In the genomic region with DNA sequence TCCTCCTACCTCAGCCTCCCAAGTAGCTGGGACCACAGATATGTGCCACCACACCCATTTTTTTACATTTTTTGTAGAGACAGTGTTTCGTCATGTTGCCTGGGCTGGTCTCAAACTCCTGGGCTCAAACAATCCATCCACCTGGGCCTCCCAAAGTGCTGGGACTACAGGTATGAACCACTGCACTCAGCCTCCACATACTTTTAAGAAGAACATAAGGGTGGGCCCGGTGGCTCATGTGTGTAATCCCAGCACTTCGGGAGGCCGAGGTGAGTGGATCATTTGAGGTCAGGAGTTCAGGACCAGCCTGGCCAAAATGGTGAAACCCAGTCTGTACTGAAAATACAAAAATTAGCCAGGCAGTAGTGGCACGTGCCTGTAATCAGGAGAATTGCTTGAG, we compare ENCODE assay signal across 30 cellular contexts.
"Had no signal": no experiment of that assay in that cellular context is flagged by ENCODE, and none has a peak within 500 bp of the region (broad histone marks: within the 10 kb centered on the region; RNA-seq: fewer than 3 reads in every experiment).

No MANE protein-coding gene starts in this region.

- H3K36me3 ChIP-seq: neural progenitor cell, ovary, prostate gland, right lobe of liver, sigmoid colon, suprapubic skin, tibial artery, transverse colon, upper lobe of right lung, uterus had no signal

- H3K9me3 ChIP-seq: ovary, prostate gland, right lobe of liver, suprapubic skin, testis, transverse colon, upper lobe of right lung had no signal

- H3K4me1 ChIP-seq: neural progenitor cell, parathyroid adenoma, prostate gland, right lobe of liver, sigmoid colon, suprapubic skin, testis, tibial artery, transverse colon, upper lobe of right lung, uterus had no signal

- H3K4me3 ChIP-seq: neural progenitor cell, ovary, prostate gland, right lobe of liver, sigmoid colon, suprapubic skin, testis, tibial artery, transverse colon, upper lobe of right lung, uterus had no signal

- DNase-seq: naive thymus-derived CD4-positive, alpha-beta T cell; natural killer cell; occipital lobe; ovary; posterior cingulate gyrus; retina; right cardiac atrium; right lobe of liver; sigmoid colon; small intestine; stimulated activated CD4-positive, alpha-beta T cell treated with anti-CD3 and anti-CD28 coated beads, Interleukin-15, amount 100 ng/mL, for 24 hours; stimulated activated CD4-positive, alpha-beta T cell treated with anti-CD3 and anti-CD28 coated beads, Interleukin-2, amount 100 ng/mL, for 24 hours; stimulated activated CD4-positive, alpha-beta T cell treated with anti-CD3 and anti-CD28 coated beads, Interleukin-2, amount 100 ng/mL, for 48 hours; stimulated activated CD4-positive, alpha-beta T cell treated with anti-CD3 and anti-CD28 coated beads, Interleukin-4, amount 100 ng/mL, for 24 hours; stimulated activated naive B cell treated with anti-CD40 and anti-IgM and Interleukin-4, amounts not matched to agents 10 μg/mL and 1 μg/mL and 100 μg/mL, for 72 hours; stimulated activated naive CD4-positive, alpha-beta T cell treated with Interleukin-2 at 50 U/mL for 16 hours; substantia nigra; testis; transverse colon; upper lobe of right lung; uterus had no signal

- H3K36me3 Mint-ChIP-seq: natural killer cell, neural progenitor cell, type B pancreatic cell had no signal

- H3K4me3 Mint-ChIP-seq: naive thymus-derived CD4-positive, alpha-beta T cell; natural killer cell; nephron; neural progenitor cell; stimulated activated effector memory CD8-positive, alpha-beta T cell treated with anti-CD3 and anti-CD28 coated beads, Interleukin-12 subunit alpha, Interleukin-12 subunit beta, amount 100 ng/mL, for 72 hours; stimulated activated naive B cell treated with anti-CD40 and anti-IgM and Interleukin-4, amounts not matched to agents 10 μg/mL and 1 μg/mL and 100 μg/mL, for 72 hours; stimulated activated naive CD8-positive, alpha-beta T cell treated with anti-CD3 and anti-CD28 coated beads, Interleukin-15, Interleukin-2, amounts not matched to agents 100 ng/mL and 50 ng/mL, for 24 hours; type B pancreatic cell had no signal

- H3K9me3 Mint-ChIP-seq: natural killer cell, type B pancreatic cell had no signal

- H3K4me1 Mint-ChIP-seq: natural killer cell; nephron; neural progenitor cell; stimulated activated effector memory CD8-positive, alpha-beta T cell treated with anti-CD3 and anti-CD28 coated beads, Interleukin-12 subunit alpha, Interleukin-12 subunit beta, amount 100 ng/mL, for 72 hours; stimulated activated naive B cell treated with anti-CD40 and anti-IgM and Interleukin-4, amounts not matched to agents 10 μg/mL and 1 μg/mL and 100 μg/mL, for 72 hours had no signal

- H3K27ac ChIP-seq: neural progenitor cell, ovary, parathyroid adenoma, prostate gland, right lobe of liver, sigmoid colon, suprapubic skin, testis, tibial artery, transverse colon, upper lobe of right lung, uterus had no signal

- H3K27me3 ChIP-seq: neural progenitor cell, ovary, right lobe of liver, sigmoid colon, suprapubic skin, testis, tibial artery, transverse colon, upper lobe of right lung, uterus had no signal

- H3K27ac Mint-ChIP-seq: naive thymus-derived CD4-positive, alpha-beta T cell; natural killer cell; nephron; neural progenitor cell; stimulated activated effector memory CD8-positive, alpha-beta T cell treated with anti-CD3 and anti-CD28 coated beads, Interleukin-12 subunit alpha, Interleukin-12 subunit beta, amount 100 ng/mL, for 72 hours; stimulated activated naive B cell treated with anti-CD40 and anti-IgM and Interleukin-4, amounts not matched to agents 10 μg/mL and 1 μg/mL and 100 μg/mL, for 72 hours; stimulated activated naive CD8-positive, alpha-beta T cell treated with anti-CD3 and anti-CD28 coated beads, Interleukin-15, Interleukin-2, amounts not matched to agents 100 ng/mL and 50 ng/mL, for 24 hours; type B pancreatic cell had no signal

- H3K27me3 Mint-ChIP-seq: naive thymus-derived CD4-positive, alpha-beta T cell; stimulated activated naive B cell treated with anti-CD40 and anti-IgM and Interleukin-4, amounts not matched to agents 10 μg/mL and 1 μg/mL and 100 μg/mL, for 72 hours; stimulated activated naive CD8-positive, alpha-beta T cell treated with anti-CD3 and anti-CD28 coated beads, Interleukin-15, Interleukin-2, amounts not matched to agents 100 ng/mL and 50 ng/mL, for 24 hours had no signal
